1 cellular context compared by ENCODE assay signal in the genomic region with DNA sequence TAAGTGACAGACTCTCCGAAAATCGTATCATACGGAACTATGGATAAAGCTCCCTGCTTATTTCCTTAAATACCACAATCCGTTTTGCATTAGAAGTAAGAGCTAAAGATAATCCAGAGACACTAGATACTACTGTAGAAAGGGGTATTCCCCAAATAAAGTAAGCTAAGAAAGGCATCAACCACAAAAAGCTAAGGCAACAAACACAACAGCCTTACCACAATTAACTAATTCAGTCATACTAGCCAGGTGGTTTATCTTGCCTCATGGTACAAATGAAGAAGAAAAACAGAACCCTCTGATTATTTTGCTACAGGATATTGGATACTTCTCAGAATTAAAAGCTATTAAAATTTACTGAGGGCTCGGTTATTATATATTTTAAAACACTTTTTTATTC.
A peak's percentile ranks its signal among the peaks of the same experiment; 100 is the strongest.
TF ChIP-seq lines count a peak whose summit lies in the region.

No MANE protein-coding gene starts in this region.

TF ChIP-seq in GM12878, 131 proteins besides CTCF, POLR2A, EP300 and RAD21 (continued from another document and continues in another):
- TF ChIP-seq, protein P1, sequence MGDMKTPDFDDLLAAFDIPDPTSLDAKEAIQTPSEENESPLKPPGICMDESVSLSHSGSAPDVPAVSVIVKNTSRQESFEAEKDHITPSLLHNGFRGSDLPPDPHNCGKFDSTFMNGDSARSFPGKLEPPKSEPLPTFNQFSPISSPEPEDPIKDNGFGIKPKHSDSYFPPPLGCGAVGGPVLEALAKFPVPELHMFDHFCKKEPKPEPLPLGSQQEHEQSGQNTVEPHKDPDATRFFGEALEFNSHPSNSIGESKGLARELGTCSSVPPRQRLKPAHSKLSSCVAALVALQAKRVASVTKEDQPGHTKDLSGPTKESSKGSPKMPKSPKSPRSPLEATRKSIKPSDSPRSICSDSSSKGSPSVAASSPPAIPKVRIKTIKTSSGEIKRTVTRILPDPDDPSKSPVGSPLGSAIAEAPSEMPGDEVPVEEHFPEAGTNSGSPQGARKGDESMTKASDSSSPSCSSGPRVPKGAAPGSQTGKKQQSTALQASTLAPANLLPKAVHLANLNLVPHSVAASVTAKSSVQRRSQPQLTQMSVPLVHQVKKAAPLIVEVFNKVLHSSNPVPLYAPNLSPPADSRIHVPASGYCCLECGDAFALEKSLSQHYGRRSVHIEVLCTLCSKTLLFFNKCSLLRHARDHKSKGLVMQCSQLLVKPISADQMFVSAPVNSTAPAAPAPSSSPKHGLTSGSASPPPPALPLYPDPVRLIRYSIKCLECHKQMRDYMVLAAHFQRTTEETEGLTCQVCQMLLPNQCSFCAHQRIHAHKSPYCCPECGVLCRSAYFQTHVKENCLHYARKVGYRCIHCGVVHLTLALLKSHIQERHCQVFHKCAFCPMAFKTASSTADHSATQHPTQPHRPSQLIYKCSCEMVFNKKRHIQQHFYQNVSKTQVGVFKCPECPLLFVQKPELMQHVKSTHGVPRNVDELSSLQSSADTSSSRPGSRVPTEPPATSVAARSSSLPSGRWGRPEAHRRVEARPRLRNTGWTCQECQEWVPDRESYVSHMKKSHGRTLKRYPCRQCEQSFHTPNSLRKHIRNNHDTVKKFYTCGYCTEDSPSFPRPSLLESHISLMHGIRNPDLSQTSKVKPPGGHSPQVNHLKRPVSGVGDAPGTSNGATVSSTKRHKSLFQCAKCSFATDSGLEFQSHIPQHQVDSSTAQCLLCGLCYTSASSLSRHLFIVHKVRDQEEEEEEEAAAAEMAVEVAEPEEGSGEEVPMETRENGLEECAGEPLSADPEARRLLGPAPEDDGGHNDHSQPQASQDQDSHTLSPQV (IDR thresholded peaks at IDR 0.05): 0 out of 2 replicates have a peak, but pooled peaks have one; percentile 53
- TF ChIP-seq TBL1XR1 (IDR thresholded peaks at IDR 0.05; ENCODE audit: low read depth, low read length) (peak; percentile 97), YY1 (IDR thresholded peaks at IDR 0.05; ENCODE audit: low read depth, low read length) (no peak), BMI1 (IDR thresholded peaks at IDR 0.05; ENCODE audit: borderline replicate concordance) (peak; percentile 86), MXI1 (IDR thresholded peaks at IDR 0.05; ENCODE audit: low read depth, low read length) (peak; percentile 74), ZSCAN29 (IDR thresholded peaks at IDR 0.05) (no peak), TARDBP (IDR thresholded peaks at IDR 0.05; ENCODE audit: borderline replicate concordance) (no peak), HDGF (IDR thresholded peaks at IDR 0.05) (no peak), SMC3 (IDR thresholded peaks at IDR 0.05; ENCODE audit: borderline replicate concordance, low read length) (no peak; the same call in 1 of the 2 replicates), POLR2AphosphoS2 (IDR thresholded peaks at IDR 0.05; ENCODE audit: low read depth, low read length) (no peak), CEBPB (IDR thresholded peaks at IDR 0.05; ENCODE audit: borderline replicate concordance in 1 of 2, low read depth in 2 of 2, low read length in 2 of 2) (peak in 1 of 2 experiments; percentile 92; a peak in 2 of 4 replicates), CBX3 (IDR thresholded peaks at IDR 0.05; ENCODE audit: borderline replicate concordance, low read depth) (no peak), ATF7 (IDR thresholded peaks at IDR 0.05; ENCODE audit: low read depth) (peak; percentile 82), ESRRA (IDR thresholded peaks at IDR 0.05; ENCODE audit: low read length) (no peak), RBBP5 (conservative IDR thresholded peaks at IDR 0.05) (no peak), FOXK2 (IDR thresholded peaks at IDR 0.05) (no peak), IKZF2 (IDR thresholded peaks at IDR 0.05) (peak; percentile 89 to 91), HDAC6 (IDR thresholded peaks at IDR 0.05; ENCODE audit: unreplicated experiment) (no peak), MTA2 (IDR thresholded peaks at IDR 0.05; ENCODE audit: low read depth) (peak; percentile 94), HCFC1 (IDR thresholded peaks at IDR 0.05; ENCODE audit: low read length) (no peak)
- TF ChIP-seq, protein P2, sequence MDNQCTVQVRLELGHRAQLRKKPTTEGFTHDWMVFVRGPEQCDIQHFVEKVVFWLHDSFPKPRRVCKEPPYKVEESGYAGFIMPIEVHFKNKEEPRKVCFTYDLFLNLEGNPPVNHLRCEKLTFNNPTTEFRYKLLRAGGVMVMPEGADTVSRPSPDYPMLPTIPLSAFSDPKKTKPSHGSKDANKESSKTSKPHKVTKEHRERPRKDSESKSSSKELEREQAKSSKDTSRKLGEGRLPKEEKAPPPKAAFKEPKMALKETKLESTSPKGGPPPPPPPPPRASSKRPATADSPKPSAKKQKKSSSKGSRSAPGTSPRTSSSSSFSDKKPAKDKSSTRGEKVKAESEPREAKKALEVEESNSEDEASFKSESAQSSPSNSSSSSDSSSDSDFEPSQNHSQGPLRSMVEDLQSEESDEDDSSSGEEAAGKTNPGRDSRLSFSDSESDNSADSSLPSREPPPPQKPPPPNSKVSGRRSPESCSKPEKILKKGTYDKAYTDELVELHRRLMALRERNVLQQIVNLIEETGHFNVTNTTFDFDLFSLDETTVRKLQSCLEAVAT (IDR thresholded peaks at IDR 0.05): peak; percentile 62; the same call in 1 of the 2 replicates
- TF ChIP-seq, protein P3, sequence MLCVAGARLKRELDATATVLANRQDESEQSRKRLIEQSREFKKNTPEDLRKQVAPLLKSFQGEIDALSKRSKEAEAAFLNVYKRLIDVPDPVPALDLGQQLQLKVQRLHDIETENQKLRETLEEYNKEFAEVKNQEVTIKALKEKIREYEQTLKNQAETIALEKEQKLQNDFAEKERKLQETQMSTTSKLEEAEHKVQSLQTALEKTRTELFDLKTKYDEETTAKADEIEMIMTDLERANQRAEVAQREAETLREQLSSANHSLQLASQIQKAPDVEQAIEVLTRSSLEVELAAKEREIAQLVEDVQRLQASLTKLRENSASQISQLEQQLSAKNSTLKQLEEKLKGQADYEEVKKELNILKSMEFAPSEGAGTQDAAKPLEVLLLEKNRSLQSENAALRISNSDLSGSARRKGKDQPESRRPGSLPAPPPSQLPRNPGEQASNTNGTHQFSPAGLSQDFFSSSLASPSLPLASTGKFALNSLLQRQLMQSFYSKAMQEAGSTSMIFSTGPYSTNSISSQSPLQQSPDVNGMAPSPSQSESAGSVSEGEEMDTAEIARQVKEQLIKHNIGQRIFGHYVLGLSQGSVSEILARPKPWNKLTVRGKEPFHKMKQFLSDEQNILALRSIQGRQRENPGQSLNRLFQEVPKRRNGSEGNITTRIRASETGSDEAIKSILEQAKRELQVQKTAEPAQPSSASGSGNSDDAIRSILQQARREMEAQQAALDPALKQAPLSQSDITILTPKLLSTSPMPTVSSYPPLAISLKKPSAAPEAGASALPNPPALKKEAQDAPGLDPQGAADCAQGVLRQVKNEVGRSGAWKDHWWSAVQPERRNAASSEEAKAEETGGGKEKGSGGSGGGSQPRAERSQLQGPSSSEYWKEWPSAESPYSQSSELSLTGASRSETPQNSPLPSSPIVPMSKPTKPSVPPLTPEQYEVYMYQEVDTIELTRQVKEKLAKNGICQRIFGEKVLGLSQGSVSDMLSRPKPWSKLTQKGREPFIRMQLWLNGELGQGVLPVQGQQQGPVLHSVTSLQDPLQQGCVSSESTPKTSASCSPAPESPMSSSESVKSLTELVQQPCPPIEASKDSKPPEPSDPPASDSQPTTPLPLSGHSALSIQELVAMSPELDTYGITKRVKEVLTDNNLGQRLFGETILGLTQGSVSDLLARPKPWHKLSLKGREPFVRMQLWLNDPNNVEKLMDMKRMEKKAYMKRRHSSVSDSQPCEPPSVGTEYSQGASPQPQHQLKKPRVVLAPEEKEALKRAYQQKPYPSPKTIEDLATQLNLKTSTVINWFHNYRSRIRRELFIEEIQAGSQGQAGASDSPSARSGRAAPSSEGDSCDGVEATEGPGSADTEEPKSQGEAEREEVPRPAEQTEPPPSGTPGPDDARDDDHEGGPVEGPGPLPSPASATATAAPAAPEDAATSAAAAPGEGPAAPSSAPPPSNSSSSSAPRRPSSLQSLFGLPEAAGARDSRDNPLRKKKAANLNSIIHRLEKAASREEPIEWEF (IDR thresholded peaks at IDR 0.05; ENCODE audit: insufficient replicate concordance, low read depth, low read length): no peak
- TF ChIP-seq, protein P4, sequence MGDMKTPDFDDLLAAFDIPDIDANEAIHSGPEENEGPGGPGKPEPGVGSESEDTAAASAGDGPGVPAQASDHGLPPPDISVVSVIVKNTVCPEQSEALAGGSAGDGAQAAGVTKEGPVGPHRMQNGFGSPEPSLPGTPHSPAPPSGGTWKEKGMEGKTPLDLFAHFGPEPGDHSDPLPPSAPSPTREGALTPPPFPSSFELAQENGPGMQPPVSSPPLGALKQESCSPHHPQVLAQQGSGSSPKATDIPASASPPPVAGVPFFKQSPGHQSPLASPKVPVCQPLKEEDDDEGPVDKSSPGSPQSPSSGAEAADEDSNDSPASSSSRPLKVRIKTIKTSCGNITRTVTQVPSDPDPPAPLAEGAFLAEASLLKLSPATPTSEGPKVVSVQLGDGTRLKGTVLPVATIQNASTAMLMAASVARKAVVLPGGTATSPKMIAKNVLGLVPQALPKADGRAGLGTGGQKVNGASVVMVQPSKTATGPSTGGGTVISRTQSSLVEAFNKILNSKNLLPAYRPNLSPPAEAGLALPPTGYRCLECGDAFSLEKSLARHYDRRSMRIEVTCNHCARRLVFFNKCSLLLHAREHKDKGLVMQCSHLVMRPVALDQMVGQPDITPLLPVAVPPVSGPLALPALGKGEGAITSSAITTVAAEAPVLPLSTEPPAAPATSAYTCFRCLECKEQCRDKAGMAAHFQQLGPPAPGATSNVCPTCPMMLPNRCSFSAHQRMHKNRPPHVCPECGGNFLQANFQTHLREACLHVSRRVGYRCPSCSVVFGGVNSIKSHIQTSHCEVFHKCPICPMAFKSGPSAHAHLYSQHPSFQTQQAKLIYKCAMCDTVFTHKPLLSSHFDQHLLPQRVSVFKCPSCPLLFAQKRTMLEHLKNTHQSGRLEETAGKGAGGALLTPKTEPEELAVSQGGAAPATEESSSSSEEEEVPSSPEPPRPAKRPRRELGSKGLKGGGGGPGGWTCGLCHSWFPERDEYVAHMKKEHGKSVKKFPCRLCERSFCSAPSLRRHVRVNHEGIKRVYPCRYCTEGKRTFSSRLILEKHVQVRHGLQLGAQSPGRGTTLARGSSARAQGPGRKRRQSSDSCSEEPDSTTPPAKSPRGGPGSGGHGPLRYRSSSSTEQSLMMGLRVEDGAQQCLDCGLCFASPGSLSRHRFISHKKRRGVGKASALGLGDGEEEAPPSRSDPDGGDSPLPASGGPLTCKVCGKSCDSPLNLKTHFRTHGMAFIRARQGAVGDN (IDR thresholded peaks at IDR 0.05): no peak
- TF ChIP-seq, protein P5, sequence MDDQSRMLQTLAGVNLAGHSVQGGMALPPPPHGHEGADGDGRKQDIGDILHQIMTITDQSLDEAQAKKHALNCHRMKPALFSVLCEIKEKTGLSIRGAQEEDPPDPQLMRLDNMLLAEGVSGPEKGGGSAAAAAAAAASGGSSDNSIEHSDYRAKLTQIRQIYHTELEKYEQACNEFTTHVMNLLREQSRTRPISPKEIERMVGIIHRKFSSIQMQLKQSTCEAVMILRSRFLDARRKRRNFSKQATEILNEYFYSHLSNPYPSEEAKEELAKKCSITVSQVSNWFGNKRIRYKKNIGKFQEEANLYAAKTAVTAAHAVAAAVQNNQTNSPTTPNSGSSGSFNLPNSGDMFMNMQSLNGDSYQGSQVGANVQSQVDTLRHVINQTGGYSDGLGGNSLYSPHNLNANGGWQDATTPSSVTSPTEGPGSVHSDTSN (IDR thresholded peaks at IDR 0.05; ENCODE audit: insufficient replicate concordance, low read depth, low read length): no peak
- TF ChIP-seq, protein P6, sequence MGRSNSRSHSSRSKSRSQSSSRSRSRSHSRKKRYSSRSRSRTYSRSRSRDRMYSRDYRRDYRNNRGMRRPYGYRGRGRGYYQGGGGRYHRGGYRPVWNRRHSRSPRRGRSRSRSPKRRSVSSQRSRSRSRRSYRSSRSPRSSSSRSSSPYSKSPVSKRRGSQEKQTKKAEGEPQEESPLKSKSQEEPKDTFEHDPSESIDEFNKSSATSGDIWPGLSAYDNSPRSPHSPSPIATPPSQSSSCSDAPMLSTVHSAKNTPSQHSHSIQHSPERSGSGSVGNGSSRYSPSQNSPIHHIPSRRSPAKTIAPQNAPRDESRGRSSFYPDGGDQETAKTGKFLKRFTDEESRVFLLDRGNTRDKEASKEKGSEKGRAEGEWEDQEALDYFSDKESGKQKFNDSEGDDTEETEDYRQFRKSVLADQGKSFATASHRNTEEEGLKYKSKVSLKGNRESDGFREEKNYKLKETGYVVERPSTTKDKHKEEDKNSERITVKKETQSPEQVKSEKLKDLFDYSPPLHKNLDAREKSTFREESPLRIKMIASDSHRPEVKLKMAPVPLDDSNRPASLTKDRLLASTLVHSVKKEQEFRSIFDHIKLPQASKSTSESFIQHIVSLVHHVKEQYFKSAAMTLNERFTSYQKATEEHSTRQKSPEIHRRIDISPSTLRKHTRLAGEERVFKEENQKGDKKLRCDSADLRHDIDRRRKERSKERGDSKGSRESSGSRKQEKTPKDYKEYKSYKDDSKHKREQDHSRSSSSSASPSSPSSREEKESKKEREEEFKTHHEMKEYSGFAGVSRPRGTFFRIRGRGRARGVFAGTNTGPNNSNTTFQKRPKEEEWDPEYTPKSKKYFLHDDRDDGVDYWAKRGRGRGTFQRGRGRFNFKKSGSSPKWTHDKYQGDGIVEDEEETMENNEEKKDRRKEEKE (IDR thresholded peaks at IDR 0.05): no peak
- TF ChIP-seq, protein P7, sequence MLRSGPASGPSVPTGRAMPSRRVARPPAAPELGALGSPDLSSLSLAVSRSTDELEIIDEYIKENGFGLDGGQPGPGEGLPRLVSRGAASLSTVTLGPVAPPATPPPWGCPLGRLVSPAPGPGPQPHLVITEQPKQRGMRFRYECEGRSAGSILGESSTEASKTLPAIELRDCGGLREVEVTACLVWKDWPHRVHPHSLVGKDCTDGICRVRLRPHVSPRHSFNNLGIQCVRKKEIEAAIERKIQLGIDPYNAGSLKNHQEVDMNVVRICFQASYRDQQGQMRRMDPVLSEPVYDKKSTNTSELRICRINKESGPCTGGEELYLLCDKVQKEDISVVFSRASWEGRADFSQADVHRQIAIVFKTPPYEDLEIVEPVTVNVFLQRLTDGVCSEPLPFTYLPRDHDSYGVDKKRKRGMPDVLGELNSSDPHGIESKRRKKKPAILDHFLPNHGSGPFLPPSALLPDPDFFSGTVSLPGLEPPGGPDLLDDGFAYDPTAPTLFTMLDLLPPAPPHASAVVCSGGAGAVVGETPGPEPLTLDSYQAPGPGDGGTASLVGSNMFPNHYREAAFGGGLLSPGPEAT (IDR thresholded peaks at IDR 0.05; ENCODE audit: low read depth): peak; percentile 79
- TF ChIP-seq, protein P8, sequence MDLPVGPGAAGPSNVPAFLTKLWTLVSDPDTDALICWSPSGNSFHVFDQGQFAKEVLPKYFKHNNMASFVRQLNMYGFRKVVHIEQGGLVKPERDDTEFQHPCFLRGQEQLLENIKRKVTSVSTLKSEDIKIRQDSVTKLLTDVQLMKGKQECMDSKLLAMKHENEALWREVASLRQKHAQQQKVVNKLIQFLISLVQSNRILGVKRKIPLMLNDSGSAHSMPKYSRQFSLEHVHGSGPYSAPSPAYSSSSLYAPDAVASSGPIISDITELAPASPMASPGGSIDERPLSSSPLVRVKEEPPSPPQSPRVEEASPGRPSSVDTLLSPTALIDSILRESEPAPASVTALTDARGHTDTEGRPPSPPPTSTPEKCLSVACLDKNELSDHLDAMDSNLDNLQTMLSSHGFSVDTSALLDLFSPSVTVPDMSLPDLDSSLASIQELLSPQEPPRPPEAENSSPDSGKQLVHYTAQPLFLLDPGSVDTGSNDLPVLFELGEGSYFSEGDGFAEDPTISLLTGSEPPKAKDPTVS (IDR thresholded peaks at IDR 0.05; ENCODE audit: low read depth, low read length): no peak
